1 cellular context compared by ENCODE assay signal in the genomic region with DNA sequence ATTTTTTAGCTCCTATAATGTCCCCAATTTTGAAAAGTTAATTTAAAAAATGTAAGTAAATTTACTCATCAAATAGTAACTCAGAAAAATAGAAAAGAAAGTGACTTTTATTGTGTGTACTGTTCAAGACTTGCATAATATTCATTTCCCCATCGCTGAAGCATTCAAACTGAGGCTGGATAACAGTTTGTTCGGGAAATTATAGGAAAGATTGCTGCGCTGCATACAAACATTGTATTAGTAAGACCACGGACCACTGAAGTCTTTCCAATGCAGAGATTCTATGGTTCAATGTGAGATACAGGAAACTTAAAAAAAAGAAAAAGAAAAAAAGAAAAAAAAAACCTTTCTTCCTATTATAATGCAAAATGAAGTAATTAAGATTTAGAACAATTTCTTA.
TF ChIP-seq lines count a peak whose summit lies in the region.

No MANE protein-coding gene starts in this region.

TF ChIP-seq in K562, 482 proteins besides CTCF, POLR2A, EP300 and RAD21:
- TF ChIP-seq KDM1A (IDR thresholded peaks at IDR 0.05) (no peak), RCOR1 (IDR thresholded peaks at IDR 0.05; ENCODE audit: borderline replicate concordance in 1 of 2, low read depth in 2 of 2, low read length in 2 of 2) (no peak), RFX7 (CRISPR knock-in tag; IDR thresholded peaks at IDR 0.05) (no peak), DDX20 (tag; IDR thresholded peaks at IDR 0.05; ENCODE audit: low read depth) (no peak), ZNF830 (CRISPR knock-in tag; IDR thresholded peaks at IDR 0.05) (no peak), BRD4 (IDR thresholded peaks at IDR 0.05) (no peak), PTBP1 (IDR thresholded peaks at IDR 0.05; ENCODE audit: low read depth, low read length) (no peak), XRCC5 (IDR thresholded peaks at IDR 0.05; ENCODE audit: low read depth, low read length) (no peak), LEF1 (IDR thresholded peaks at IDR 0.05) (no peak), ZNF445 (CRISPR knock-in tag; IDR thresholded peaks at IDR 0.05; ENCODE audit: low read depth) (no peak), BCOR (IDR thresholded peaks at IDR 0.05) (no peak), MXI1 (IDR thresholded peaks at IDR 0.05; ENCODE audit: low read depth, low read length) (no peak)
- TF ChIP-seq, protein P1, sequence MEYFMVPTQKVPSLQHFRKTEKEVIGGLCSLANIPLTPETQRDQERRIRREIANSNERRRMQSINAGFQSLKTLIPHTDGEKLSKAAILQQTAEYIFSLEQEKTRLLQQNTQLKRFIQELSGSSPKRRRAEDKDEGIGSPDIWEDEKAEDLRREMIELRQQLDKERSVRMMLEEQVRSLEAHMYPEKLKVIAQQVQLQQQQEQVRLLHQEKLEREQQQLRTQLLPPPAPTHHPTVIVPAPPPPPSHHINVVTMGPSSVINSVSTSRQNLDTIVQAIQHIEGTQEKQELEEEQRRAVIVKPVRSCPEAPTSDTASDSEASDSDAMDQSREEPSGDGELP (CRISPR knock-in tag; IDR thresholded peaks at IDR 0.05; ENCODE audit: borderline replicate concordance): no peak
